24 cellular contexts compared by ENCODE assay signal in genomic region chr10:127848226-127848625, GRCh38. TPM values are rescaled to one million over a fixed set of nuclear protein-coding genes. Genes with fewer than 3 reads are reported as not detected.
"Had no signal": no experiment of that assay in that cellular context is flagged by ENCODE, and none has a peak within 500 bp of the region (broad histone marks: within the 10 kb centered on the region; RNA-seq: fewer than 3 reads in every experiment).

No MANE protein-coding gene starts in this region.

- H3K36me3 Mint-ChIP-seq: stimulated activated effector memory CD8-positive, alpha-beta T cell treated with anti-CD3 and anti-CD28 coated beads, Interleukin-12 subunit alpha, Interleukin-12 subunit beta, amount 100 ng/mL, for 72 hours had no signal

- H3K27me3 ChIP-seq: right lobe of liver, testis, tibial nerve, upper lobe of right lung, vagina had no signal

- H3K36me3 ChIP-seq: right lobe of liver, tibial nerve, upper lobe of right lung, vagina had no signal

- H2AFZ ChIP-seq: hepatocyte, parathyroid adenoma had no signal

- H3K9me3 ChIP-seq: mucosa of descending colon, psoas muscle, right lobe of liver, testis, tibial nerve, upper lobe of right lung, vagina had no signal

- H3K9ac ChIP-seq: parathyroid adenoma had no signal

- H3K4me3 Mint-ChIP-seq: nephron; stimulated activated effector memory CD8-positive, alpha-beta T cell treated with anti-CD3 and anti-CD28 coated beads, Interleukin-12 subunit alpha, Interleukin-12 subunit beta, amount 100 ng/mL, for 72 hours; stimulated activated naive CD8-positive, alpha-beta T cell treated with anti-CD3 and anti-CD28 coated beads, Interleukin-15, Interleukin-2, amounts not matched to agents 100 ng/mL and 50 ng/mL, for 24 hours had no signal

- ATAC-seq: left colon; left ventricle myocardium superior; mucosa of descending colon; psoas muscle; right lobe of liver; stimulated activated effector memory CD8-positive, alpha-beta T cell treated with anti-CD3 and anti-CD28 coated beads, Interleukin-12 subunit alpha, Interleukin-12 subunit beta, amount 100 ng/mL, for 72 hours; upper lobe of right lung had no signal

- H3K4me3 ChIP-seq: hepatocyte, lung, mucosa of descending colon, psoas muscle, right lobe of liver, testis, tibial nerve, upper lobe of right lung, vagina had no signal

- DNase-seq: effector CD4-positive, alpha-beta T cell; foreskin melanocyte; left colon; left ventricle myocardium superior; mucosa of descending colon; psoas muscle; retina; right lobe of liver; stimulated activated CD4-positive, alpha-beta T cell treated with anti-CD3 and anti-CD28 coated beads, Interleukin-4, amount 100 ng/mL, for 1 hour; stimulated activated CD8-positive, alpha-beta memory T cell treated with anti-CD3 and anti-CD28 coated beads, Interleukin-4, amount 100 ng/mL, for 48 hours; testis; upper lobe of right lung had no signal

- H3K27ac ChIP-seq: hepatocyte, parathyroid adenoma, psoas muscle, right lobe of liver, testis, tibial nerve, upper lobe of right lung, vagina had no signal

- H3K4me2 ChIP-seq: hepatocyte had no signal

- H3K4me1 ChIP-seq: parathyroid adenoma, psoas muscle, right lobe of liver, testis, tibial nerve, upper lobe of right lung, vagina had no signal

- H3K4me1 Mint-ChIP-seq: nephron had no signal

- H3K79me2 ChIP-seq: hepatocyte, parathyroid adenoma had no signal

- H3K9me3 Mint-ChIP-seq: nephron; stimulated activated naive CD8-positive, alpha-beta T cell treated with anti-CD3 and anti-CD28 coated beads, Interleukin-15, Interleukin-2, amounts not matched to agents 100 ng/mL and 50 ng/mL, for 24 hours had no signal

- H3K27ac Mint-ChIP-seq: nephron; stimulated activated naive CD8-positive, alpha-beta T cell treated with anti-CD3 and anti-CD28 coated beads, Interleukin-15, Interleukin-2, amounts not matched to agents 100 ng/mL and 50 ng/mL, for 24 hours had no signal

RNA-seq across cellular contexts. Expression of gene CLRN3, which starts 44.5 kb away (rescaled TPM):
- total RNA-seq: kidney epithelial cell, left ventricle myocardium superior, lung, omental fat pad, psoas muscle, subcutaneous adipose tissue, tibial nerve, upper lobe of right lung, vagina had no signal
- polyA plus RNA-seq: esophagus had no signal
